In genomic region chr1:204285438-204286322, GRCh38 we compare ENCODE assay signal across 15 cellular contexts.
DNase-seq lines count a peak whose midpoint lies in the region; ATAC-seq, FAIRE-seq and TF ChIP-seq lines count a peak whose summit lies in the region.
"Had no signal": no experiment of that assay in that cellular context is flagged by ENCODE, and none has a peak within 500 bp of the region (broad histone marks: within the 10 kb centered on the region; RNA-seq: fewer than 3 reads in every experiment).

No MANE protein-coding gene starts in this region.

- peak in 1 of 2 experiments; percentile 57 for DNase-seq in Caco-2
- no peak for DNase-seq in body of pancreas
- DNase-seq in right lobe of liver, result no peak
- DNase-seq in H54 (ENCODE audit: insufficient read length, low spot score), result no peak
- DNase-seq in GM19240 (ENCODE audit: insufficient read length, low spot score), result no peak
- no peak for DNase-seq in superior temporal gyrus (ENCODE audit: extremely low spot score)
- DNase-seq: activated B cell treated with CpG ODN at 0.5 μM for 24 hours; colonic mucosa; DMS 273 treated with DMSO at 0.1 percent for 48 hours; gastrocnemius medialis; stimulated activated CD4-positive, alpha-beta T cell treated with anti-CD3 and anti-CD28 coated beads, Interleukin-15, amount 100 ng/mL, for 24 hours had no signal

- no peaks in the 10 kb centered on the region for H3K9me3 Mint-ChIP-seq in Caco-2 (ENCODE audit: unreplicated experiment)
- H3K9me3 Mint-ChIP-seq: activated B cell treated with CpG ODN at 0.5 μM for 24 hours; activated T-helper 1 cell treated with anti-CD3 and anti-CD28 coated beads, Interleukin-12 subunit alpha, Interleukin-12 subunit beta, Interleukin-2, Interleukin-4 antibody, amounts not matched to agents 30 ng/mL and 10 ng/mL and 1 ng/mL, durations not matched to agents 14 hours and 24 hours and 36 hours had no signal

- no TSS peak for BruUV-seq in Caco-2 (replicated peaks; lab: Mats Ljungman, UMichigan)

- ATAC-seq in body of pancreas, result no peak
- ATAC-seq in right lobe of liver, result no peak
- ATAC-seq in activated CD4-positive, CD25-positive, alpha-beta regulatory T cell treated with anti-CD3 and anti-CD28 coated beads, Interleukin-2, amount 50 U/mL, for 24 hours, result no peak

- WGBS in body of pancreas, 2 donors, result 61 to 69% methylated on average over 13 of the region's 13 CpGs
- 41% methylated on average over 13 of the region's 13 CpGs for WGBS in right lobe of liver (ENCODE audit: insufficient coverage, low coverage, low lambda C conversion rate, missing lambda C conversion rate)

- no peaks in the 10 kb centered on the region for H3K27me3 Mint-ChIP-seq in Caco-2 (ENCODE audit: insufficient read depth, unreplicated experiment)

- H3K4me3 ChIP-seq in Caco-2 (ENCODE audit: low read depth, low read length), result no peak overlapping the region
- H3K4me3 ChIP-seq in body of pancreas, result no peak overlapping the region
- H3K4me3 ChIP-seq in right lobe of liver, result peak overlapping the region; percentile 33 to 62 (median 60)
- H3K4me3 ChIP-seq: colonic mucosa had no signal

- H3K36me3 ChIP-seq in Caco-2 (ENCODE audit: control insufficient read depth, insufficient read depth, low read length) (no peaks in the 10 kb centered on the region), body of pancreas (replicated peaks in 1 of 2; ENCODE audit: insufficient read depth in 1 of 2, low read depth in 2 of 2) (no peaks in the 10 kb centered on the region), right lobe of liver (peaks cover 0 to 1% (median 0%) of the 10 kb centered on the region in 4 donors)
- H3K36me3 ChIP-seq: colonic mucosa, gastrocnemius medialis had no signal

- no peak for TF ChIP-seq CTCF in 22Rv1 (IDR thresholded peaks at IDR 0.05)
- no peak for TF ChIP-seq CTCF in Caco-2 (IDR thresholded peaks at IDR 0.05; ENCODE audit: insufficient read depth in 1 of 2, low read depth in 1 of 2, low read length in 1 of 2, severe bottlenecking in 1 of 2, unreplicated experiment in 1 of 2)
- TF ChIP-seq CTCF in body of pancreas (IDR thresholded peaks at IDR 0.05), result no peak
- no peak for TF ChIP-seq CTCF in right lobe of liver (IDR thresholded peaks at IDR 0.05)

- H3K27ac Mint-ChIP-seq in Caco-2 (ENCODE audit: unreplicated experiment), result peak overlapping the region; percentile 68
- H3K27ac Mint-ChIP-seq: activated T-helper 1 cell treated with anti-CD3 and anti-CD28 coated beads, Interleukin-12 subunit alpha, Interleukin-12 subunit beta, Interleukin-2, Interleukin-4 antibody, amounts not matched to agents 30 ng/mL and 10 ng/mL and 1 ng/mL, durations not matched to agents 14 hours and 24 hours and 36 hours had no signal

- H3K27ac ChIP-seq in 22Rv1 (peak overlapping the region; percentile 87), body of pancreas (peak overlapping the region; percentile 74 to 92 (median 86)), right lobe of liver (peak overlapping the region in 2 of 3 donors; percentile 71 to 82)
- H3K27ac ChIP-seq: colonic mucosa had no signal

- peak overlapping the region; percentile 62 for H3K4me3 Mint-ChIP-seq in Caco-2 (ENCODE audit: unreplicated experiment)
- H3K4me3 Mint-ChIP-seq: activated T-helper 1 cell treated with anti-CD3 and anti-CD28 coated beads, Interleukin-12 subunit alpha, Interleukin-12 subunit beta, Interleukin-2, Interleukin-4 antibody, amounts not matched to agents 30 ng/mL and 10 ng/mL and 1 ng/mL, durations not matched to agents 14 hours and 24 hours and 36 hours had no signal

- intact Hi-C loops in Caco-2 (cut with micrococcal nuclease; ENCODE audit: unreplicated experiment) (loop anchor here (2.0 kb wide), 3 partner anchors 19 to 71 kb away; no protein-coding TSS in a partner anchor), body of pancreas (cut with DNase I) (no loop called here), right lobe of liver (cut with DNase I) (no loop called here)

- H3K4me1 Mint-ChIP-seq in Caco-2 (ENCODE audit: low read depth, unreplicated experiment), result peaks cover 51% of the 10 kb centered on the region

- no peak for TF ChIP-seq POLR2A in body of pancreas (IDR thresholded peaks at IDR 0.05)
- no peak for TF ChIP-seq POLR2A in right lobe of liver (IDR thresholded peaks at IDR 0.05)
- no peak for TF ChIP-seq POLR2A in H54 (IDR thresholded peaks at IDR 0.05; ENCODE audit: low read depth, low read length)

- H3K9me3 ChIP-seq in Caco-2 (no peaks in the 10 kb centered on the region), body of pancreas (no peaks in the 10 kb centered on the region), right lobe of liver (no peaks in the 10 kb centered on the region)
- H3K9me3 ChIP-seq: colonic mucosa, gastrocnemius medialis had no signal

- H3K4me1 ChIP-seq in Caco-2 (peaks cover 43% of the 10 kb centered on the region), body of pancreas (peaks cover 76% of the 10 kb centered on the region), right lobe of liver (peaks cover 0 to 52% (median 25%) of the 10 kb centered on the region in 4 donors)

- POLR2A ChIA-PET in Caco-2 (lab: Charles Lee), result interaction anchor here (0.7 kb wide), 1 partner anchor 25 kb away, joined by 3 read pairs; no protein-coding TSS in a partner anchor

- CTCF ChIA-PET in Caco-2 (lab: Charles Lee), result no interaction called here

- no peak for FAIRE-seq in H54 (lab: Jason Lieb, UNC)
- FAIRE-seq: GM18507 had no signal

- no peaks in the 10 kb centered on the region for H3K27me3 ChIP-seq in Caco-2 (replicated peaks; ENCODE audit: control insufficient read depth, insufficient read depth, low read length)
- H3K27me3 ChIP-seq in body of pancreas, result no peaks in the 10 kb centered on the region
- no peaks in the 10 kb centered on the region for H3K27me3 ChIP-seq in right lobe of liver
- H3K27me3 ChIP-seq: colonic mucosa had no signal

- peaks cover 5% of the 10 kb centered on the region for H3K36me3 Mint-ChIP-seq in Caco-2 (ENCODE audit: insufficient read depth, unreplicated experiment)

Comparison
In these comparisons a context has a peak if more than half of its experiments do, and no peak if none do; other contexts are left out.
1. H3K4me3 ChIP-seq: peak in right lobe of liver (3 of 3); none in Caco-2 (single experiment) and body of pancreas (0 of 2).
2. Peak in every context shown above with its lines, with median percentiles within 50 percentile points of each other: H3K27ac ChIP-seq.